Comparison of ENCODE assay signal across 8 cellular contexts in the genomic region with DNA sequence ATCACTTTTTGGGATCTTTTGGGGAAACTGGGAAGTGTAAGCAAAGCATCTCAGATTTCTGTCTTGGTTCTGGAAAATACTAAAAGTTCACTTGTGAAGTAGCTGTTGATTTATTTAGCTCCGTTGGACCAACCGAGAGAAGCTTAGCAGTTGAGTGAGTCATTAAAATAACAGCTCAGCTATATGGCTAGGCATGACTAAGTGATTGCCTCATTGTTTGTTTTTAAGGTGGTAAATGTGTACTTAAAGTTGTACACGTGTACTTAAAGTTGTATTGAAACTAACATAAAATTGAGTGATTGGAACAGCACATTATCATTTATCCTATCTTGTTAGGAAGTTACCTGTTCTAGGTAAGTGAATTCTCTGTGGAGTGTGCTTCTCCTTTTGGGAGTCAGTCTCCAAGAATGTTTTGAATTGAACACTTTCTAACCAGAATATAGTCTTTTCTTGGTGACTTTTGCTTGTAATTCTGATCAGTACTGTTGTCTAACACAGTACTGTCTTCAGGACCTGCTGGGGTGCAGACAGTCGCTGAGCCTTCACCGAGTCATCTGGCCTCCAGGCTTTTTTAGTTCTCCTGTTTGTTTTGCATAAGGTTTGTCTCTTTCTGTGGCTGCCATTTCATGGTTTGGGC. TPM values are rescaled to one million over a fixed set of nuclear protein-coding genes. Genes with fewer than 3 reads are reported as not detected.
DNase-seq lines count a peak whose midpoint lies in the region; ATAC-seq and TF ChIP-seq lines count a peak whose summit lies in the region.

No MANE protein-coding gene starts in this region.

- H3K36me3 ChIP-seq in SJSA1, result peaks cover 57% of the 10 kb centered on the region
- peaks cover 19 to 20% of the 10 kb centered on the region in 2 experiments for H3K36me3 ChIP-seq in trophoblast cell (ENCODE audit: control insufficient read depth in 1 of 2, insufficient read depth in 2 of 2, low read length in 2 of 2)

- H3K4me3 ChIP-seq in SJSA1 (no peak overlapping the region), epithelial cell of esophagus (ENCODE audit: low read length) (peak overlapping the region; percentile 19), trophoblast cell (ENCODE audit: low read depth, low read length) (no peak overlapping the region)

- H3K27ac Mint-ChIP-seq in Calu3 (ENCODE audit: unreplicated experiment), result no peak overlapping the region

- peak overlapping the region; percentile 39 for H3K4ac ChIP-seq in trophoblast cell (ENCODE audit: low read depth, low read length)

- no peak overlapping the region for H3K4me3 Mint-ChIP-seq in Calu3 (ENCODE audit: low read depth, unreplicated experiment)

- intact Hi-C loops in Calu3 (cut with micrococcal nuclease; ENCODE audit: unreplicated experiment), result no loop called here

- H3K9me3 Mint-ChIP-seq in Calu3 (ENCODE audit: low read depth, unreplicated experiment), result no peaks in the 10 kb centered on the region

- no peak overlapping the region for H3K23ac ChIP-seq in trophoblast cell (ENCODE audit: low read length)

- peak overlapping the region; percentile 42 for H3K4me2 ChIP-seq in trophoblast cell (ENCODE audit: low read length)

- peak overlapping the region; percentile 52 for H3K27ac ChIP-seq in SJSA1
- peak overlapping the region; percentile 59 for H3K27ac ChIP-seq in trophoblast cell (ENCODE audit: low read depth, low read length)

- DNase-seq in NCI-H345 (lab: John Stamatoyannopoulos, UW) (peak; percentile 50), NCI-H345 treated with DMSO at 0.1 percent for 48 hours (lab: John Stamatoyannopoulos, UW; ENCODE audit: unreplicated experiment) (no peak), SJSA1 (ENCODE audit: low read depth in 1 of 2, low spot score in 2 of 2) (peak in 1 of 2 experiments; percentile 77), epithelial cell of esophagus (ENCODE audit: low read depth) (peak; percentile 96), trophoblast cell (peak; percentile 20 to 80), NCI-H2171 (lab: John Stamatoyannopoulos, UW) (no peak), Calu3 (no peak)

- H3K9me3 ChIP-seq in SJSA1 (replicated peaks) (no peaks in the 10 kb centered on the region), trophoblast cell (ENCODE audit: insufficient read depth, low read depth, low read length) (no peaks in the 10 kb centered on the region)

- peaks cover 15% of the 10 kb centered on the region for H3K4me1 Mint-ChIP-seq in Calu3 (ENCODE audit: low read depth, unreplicated experiment)

- H3K36me3 Mint-ChIP-seq in Calu3 (ENCODE audit: insufficient read depth, unreplicated experiment), result peaks cover 21% of the 10 kb centered on the region

- no peaks in the 10 kb centered on the region for H3K27me3 ChIP-seq in SJSA1 (replicated peaks)
- H3K27me3 ChIP-seq in trophoblast cell (ENCODE audit: insufficient read depth, low read length), result no peaks in the 10 kb centered on the region

- no peak overlapping the region for H2AFZ ChIP-seq in trophoblast cell (ENCODE audit: insufficient read depth, low read length, poor library complexity)

- H4K8ac ChIP-seq in trophoblast cell (ENCODE audit: low read depth, low read length), result no peak overlapping the region

- peak overlapping the region; percentile 13 for H2BK5ac ChIP-seq in trophoblast cell (ENCODE audit: low read depth, low read length, poor library complexity)

- H3K9ac ChIP-seq in trophoblast cell (ENCODE audit: low read length), result no peak overlapping the region

- no peaks in the 10 kb centered on the region for H3K27me3 Mint-ChIP-seq in Calu3 (ENCODE audit: unreplicated experiment)

- H3K18ac ChIP-seq in trophoblast cell (ENCODE audit: low read length), result no peak overlapping the region

- H2BK12ac ChIP-seq in trophoblast cell (ENCODE audit: low read length), result no peak overlapping the region

- no peak overlapping the region for H4K91ac ChIP-seq in trophoblast cell (ENCODE audit: low read depth, low read length)

- peaks cover 19% of the 10 kb centered on the region for H3K79me2 ChIP-seq in trophoblast cell (ENCODE audit: control insufficient read depth, insufficient read depth, low read length, poor library complexity)

- BruUV-seq in Calu3 (replicated peaks; lab: Mats Ljungman, UMichigan), result no TSS peak

- H2AK5ac ChIP-seq in trophoblast cell (ENCODE audit: low read length), result no peak overlapping the region

- peak; percentile 14 for ATAC-seq in HG03432 (IDR thresholded peaks at IDR 0.05; ENCODE audit: unreplicated experiment)

- CTCF ChIA-PET in Calu3 (lab: Charles Lee), result no interaction called here

- WGBS in trophoblast cell (ENCODE audit: extremely low coverage, insufficient coverage, insufficient read length), result no CpG with 5 or more reads among the region's 5 CpGs

- H3K79me1 ChIP-seq in trophoblast cell (ENCODE audit: low read length), result peaks cover 20% of the 10 kb centered on the region

- no peak overlapping the region for H3K14ac ChIP-seq in trophoblast cell (ENCODE audit: low read length)

- TF ChIP-seq CTCF in epithelial cell of esophagus (IDR thresholded peaks at IDR 0.05; ENCODE audit: insufficient read depth, low read depth, low read length, missing control alignments), result no peak
- no peak for TF ChIP-seq CTCF in Calu3 (IDR thresholded peaks at IDR 0.05; ENCODE audit: unreplicated experiment)

- H3K4me1 ChIP-seq in SJSA1 (replicated peaks), result peaks cover 33% of the 10 kb centered on the region
- peaks cover 17 to 23% of the 10 kb centered on the region in 2 experiments for H3K4me1 ChIP-seq in trophoblast cell (ENCODE audit: control insufficient read depth in 1 of 2, insufficient read depth in 2 of 2, low read length in 2 of 2)

- no peak overlapping the region for H2BK120ac ChIP-seq in trophoblast cell (ENCODE audit: insufficient read depth, low read length, poor library complexity)

- no peak overlapping the region for H4K12ac ChIP-seq in trophoblast cell (ENCODE audit: low read depth, low read length)

RNA-seq across cellular contexts. Expression of gene DCUN1D2, which starts 2.9 kb away (rescaled TPM):
- total RNA-seq in SJSA1 (2014; rRNA removed; shearing (Covaris generic)), result 10.7 and 17.8 TPM in 2 replicates
- polyA plus RNA-seq in trophoblast cell (2013), result 15.9 and 16.7 TPM in 2 replicates
- total RNA-seq in Calu3 (2022), result 7.9 and 9.3 TPM in 2 replicates

RNA-seq across cellular contexts. Expression of gene ADPRHL1, which starts 40.1 kb away (rescaled TPM):
- 6.3 and 10.5 TPM in 2 replicates for total RNA-seq in SJSA1 (2014; rRNA removed; shearing (Covaris generic))
- polyA plus RNA-seq in trophoblast cell (2013), result 1.4 TPM in 2 replicates
- total RNA-seq in Calu3 (2022), result 2.0 and 2.8 TPM in 2 replicates

Comparison
In these comparisons a context has a peak if more than half of its experiments do, and no peak if none do; other contexts are left out.
1. DNase-seq: peak in NCI-H345 (single experiment), epithelial cell of esophagus (single experiment) and trophoblast cell (2 of 2); none in NCI-H345 treated with DMSO at 0.1 percent for 48 hours (single experiment), NCI-H2171 (single experiment) and Calu3 (single experiment).